ENCODE assay signal across 20 cellular contexts in the genomic region with DNA sequence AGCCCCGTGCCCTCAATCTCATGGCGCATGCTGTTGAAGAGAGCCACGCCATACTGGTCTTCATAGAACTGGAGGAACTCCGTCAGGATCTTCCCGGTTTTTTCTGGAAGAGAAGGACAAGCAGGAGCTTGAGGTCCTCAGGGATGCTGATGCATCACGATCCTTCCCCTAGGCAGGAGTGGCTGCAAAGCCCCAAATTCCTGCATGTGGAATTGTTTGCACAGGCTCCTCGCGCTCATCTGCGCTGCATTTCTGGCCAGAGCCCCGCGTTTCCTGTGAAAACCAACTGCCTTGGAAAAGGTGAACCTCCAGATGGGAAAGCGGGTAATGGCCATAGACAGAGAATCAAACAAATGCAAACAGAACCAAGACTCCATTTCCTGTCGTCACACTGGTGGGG.
"Had no signal": no experiment of that assay in that cellular context is flagged by ENCODE, and none has a peak within 500 bp of the region (broad histone marks: within the 10 kb centered on the region; RNA-seq: fewer than 3 reads in every experiment).

No MANE protein-coding gene starts in this region.

- H3K27ac Mint-ChIP-seq: activated CD4-positive, alpha-beta T cell treated with anti-CD3 and anti-CD28 coated beads for 36 hours; activated CD8-positive, alpha-beta T cell treated with anti-CD3 and anti-CD28 coated beads for 36 hours; activated naive CD8-positive, alpha-beta T cell; activated T-cell treated with anti-CD3 and anti-CD28 coated beads, Interleukin-2, amount 50 U/mL, for 72 hours; T-helper 17 cell had no signal

- H3K9me3 Mint-ChIP-seq: activated CD8-positive, alpha-beta T cell treated with anti-CD3 and anti-CD28 coated beads for 36 hours; activated T-cell treated with anti-CD3 and anti-CD28 coated beads, Interleukin-2, amount 50 U/mL, for 72 hours; neural crest cell had no signal

- H3K27ac ChIP-seq: colonic mucosa, ovary, thyroid gland, WERI-Rb-1 had no signal

- H3K4me3 Mint-ChIP-seq: activated CD4-positive, alpha-beta T cell treated with anti-CD3 and anti-CD28 coated beads for 36 hours; activated CD8-positive, alpha-beta T cell treated with anti-CD3 and anti-CD28 coated beads for 36 hours; activated naive CD8-positive, alpha-beta T cell; activated T-cell treated with anti-CD3 and anti-CD28 coated beads, Interleukin-2, amount 50 U/mL, for 72 hours; neural crest cell; T-helper 17 cell had no signal

- H3K4me1 ChIP-seq: colonic mucosa had no signal

- H3K9me3 ChIP-seq: body of pancreas, colonic mucosa, ovary, thyroid gland had no signal

- H3K4me3 ChIP-seq: body of pancreas, colonic mucosa, ovary, thyroid gland had no signal

- H3K27me3 Mint-ChIP-seq: activated CD4-positive, alpha-beta T cell treated with anti-CD3 and anti-CD28 coated beads for 36 hours; activated CD8-positive, alpha-beta T cell treated with anti-CD3 and anti-CD28 coated beads for 36 hours; activated naive CD8-positive, alpha-beta T cell; T-helper 17 cell had no signal

- H3K27me3 ChIP-seq: body of pancreas, colonic mucosa, ovary, thyroid gland had no signal

- H3K36me3 Mint-ChIP-seq: activated naive CD8-positive, alpha-beta T cell had no signal

- FAIRE-seq: urothelium cell line had no signal

- H3K36me3 ChIP-seq: ovary had no signal

- ATAC-seq: activated CD4-positive, alpha-beta T cell treated with anti-CD3 and anti-CD28 coated beads for 36 hours; activated CD8-positive, alpha-beta T cell treated with anti-CD3 and anti-CD28 coated beads for 36 hours; activated T-cell treated with anti-CD3 and anti-CD28 coated beads, Interleukin-2, amount 50 U/mL, for 72 hours; body of pancreas; T-helper 17 cell had no signal

- DNase-seq: activated CD4-positive, alpha-beta T cell treated with anti-CD3 and anti-CD28 coated beads for 36 hours; activated CD8-positive, alpha-beta T cell treated with anti-CD3 and anti-CD28 coated beads for 36 hours; activated gamma-delta T cell treated with Interleukin-2 at 50 U/mL for 16 hours; activated T-cell treated with anti-CD3 and anti-CD28 coated beads, Interleukin-2, amount 50 U/mL, for 72 hours; amygdala; body of pancreas; central memory CD4-positive, alpha-beta T cell; colonic mucosa; effector CD4-positive, alpha-beta T cell; glutamatergic neuron; hypothalamus; midbrain; ovary; stimulated activated CD4-positive, alpha-beta T cell treated with anti-CD3 and anti-CD28 coated beads, Interleukin-2, amount 100 ng/mL, for 24 hours; T-helper 17 cell; thyroid gland; WERI-Rb-1 had no signal

- H3K4me1 Mint-ChIP-seq: activated CD4-positive, alpha-beta T cell treated with anti-CD3 and anti-CD28 coated beads for 36 hours had no signal
